Comparison of ENCODE assay signal across 9 cellular contexts in genomic region chr14:64235652-64236640, GRCh38. TPM values are rescaled to one million over a fixed set of nuclear protein-coding genes. Genes with fewer than 3 reads are reported as not detected.
DNase-seq lines count a peak whose midpoint lies in the region; ATAC-seq and TF ChIP-seq lines count a peak whose summit lies in the region.
"Had no signal": no experiment of that assay in that cellular context is flagged by ENCODE, and none has a peak within 500 bp of the region (broad histone marks: within the 10 kb centered on the region; RNA-seq: fewer than 3 reads in every experiment).

No MANE protein-coding gene starts in this region.

- H3K4me1 Mint-ChIP-seq in stimulated activated effector memory CD8-positive, alpha-beta T cell treated with anti-CD3 and anti-CD28 coated beads, Interleukin-12 subunit alpha, Interleukin-12 subunit beta, amount 100 ng/mL, for 72 hours = peaks cover 45% of the 10 kb centered on the region
- no peaks in the 10 kb centered on the region for H3K4me1 Mint-ChIP-seq in CD14-positive monocyte

- no peak overlapping the region for H3K4me3 Mint-ChIP-seq in stimulated activated effector memory CD8-positive, alpha-beta T cell treated with anti-CD3 and anti-CD28 coated beads, Interleukin-12 subunit alpha, Interleukin-12 subunit beta, amount 100 ng/mL, for 72 hours
- no peak overlapping the region for H3K4me3 Mint-ChIP-seq in CD14-positive monocyte

- peaks cover 20% of the 10 kb centered on the region for H3K36me3 Mint-ChIP-seq in stimulated activated effector memory CD8-positive, alpha-beta T cell treated with anti-CD3 and anti-CD28 coated beads, Interleukin-12 subunit alpha, Interleukin-12 subunit beta, amount 100 ng/mL, for 72 hours
- H3K36me3 Mint-ChIP-seq in CD14-positive monocyte = no peaks in the 10 kb centered on the region

- H3K4me3 ChIP-seq in body of pancreas = no peak overlapping the region

- H3K36me3 ChIP-seq in KOPT-K1 (ENCODE audit: insufficient read depth, low read length) (peaks cover 11% of the 10 kb centered on the region), body of pancreas (replicated peaks in 1 of 2; ENCODE audit: insufficient read depth in 1 of 2, low read depth in 2 of 2) (no peaks in the 10 kb centered on the region)

- H3K27me3 Mint-ChIP-seq in CD14-positive monocyte (ENCODE audit: low read depth in 3 of 3) = peaks cover 0 to 2% (median 1%) of the 10 kb centered on the region in 3 donors

- peak; percentile 31 for DNase-seq in DMS 273 (lab: John Stamatoyannopoulos, UW; ENCODE audit: unreplicated experiment)
- no peak for DNase-seq in DMS 273 treated with DMSO at 0.1 percent for 48 hours (lab: John Stamatoyannopoulos, UW)
- DNase-seq in stimulated activated effector memory CD8-positive, alpha-beta T cell treated with anti-CD3 and anti-CD28 coated beads, Interleukin-12 subunit alpha, Interleukin-12 subunit beta, amount 100 ng/mL, for 72 hours (ENCODE audit: low spot score in 2 of 2) = no peak
- no peak for DNase-seq in stimulated activated CD4-positive, alpha-beta T cell treated with anti-CD3 and anti-CD28 coated beads, Interleukin-15, amount 100 ng/mL, for 24 hours
- no peak for DNase-seq in CD14-positive monocyte (ENCODE audit: low spot score)
- DNase-seq in body of pancreas = no peak

- TF ChIP-seq POLR2A in body of pancreas (IDR thresholded peaks at IDR 0.05) = no peak

- WGBS in body of pancreas, 2 donors = 59 to 64% methylated on average over 13 of the region's 13 CpGs

- ATAC-seq in HG02623 (IDR thresholded peaks at IDR 0.05; ENCODE audit: unreplicated experiment) (peak; percentile 65), body of pancreas (no peak)
- no peak for ATAC-seq in stimulated activated effector memory CD8-positive, alpha-beta T cell treated with anti-CD3 and anti-CD28 coated beads, Interleukin-12 subunit alpha, Interleukin-12 subunit beta, amount 100 ng/mL, for 72 hours

- H3K4me1 ChIP-seq in body of pancreas = no peaks in the 10 kb centered on the region

- H3K27ac ChIP-seq in KOPT-K1 (ENCODE audit: low read depth, low read length, poor library complexity, severe bottlenecking) (peak overlapping the region; percentile 41), body of pancreas (no peak overlapping the region)
- H3K27ac ChIP-seq: 22Rv1 had no signal

- intact Hi-C loops in CD14-positive monocyte (cut with micrococcal nuclease) = no loop called here
- intact Hi-C loops in body of pancreas (cut with DNase I) = no loop called here

- no peaks in the 10 kb centered on the region for H3K9me3 ChIP-seq in KOPT-K1 (ENCODE audit: insufficient read depth, low read length, poor library complexity, severe bottlenecking)
- H3K9me3 ChIP-seq in body of pancreas = no peaks in the 10 kb centered on the region

- TF ChIP-seq CTCF in CD14-positive monocyte (IDR thresholded peaks at IDR 0.05) (no peak), body of pancreas (IDR thresholded peaks at IDR 0.05) (no peak)

- peak overlapping the region; percentile 44 for H3K27ac Mint-ChIP-seq in stimulated activated effector memory CD8-positive, alpha-beta T cell treated with anti-CD3 and anti-CD28 coated beads, Interleukin-12 subunit alpha, Interleukin-12 subunit beta, amount 100 ng/mL, for 72 hours
- peak overlapping the region in 1 of 7 donors; percentile 27 for H3K27ac Mint-ChIP-seq in CD14-positive monocyte

- no peaks in the 10 kb centered on the region for H3K9me3 Mint-ChIP-seq in stimulated activated effector memory CD8-positive, alpha-beta T cell treated with anti-CD3 and anti-CD28 coated beads, Interleukin-12 subunit alpha, Interleukin-12 subunit beta, amount 100 ng/mL, for 72 hours
- H3K9me3 Mint-ChIP-seq in CD14-positive monocyte = peaks cover 0 to 4% (median 0%) of the 10 kb centered on the region in 7 donors

- no peaks in the 10 kb centered on the region for H3K27me3 ChIP-seq in body of pancreas

RNA-seq across cellular contexts. Expression of gene ESR2, which starts 58.2 kb away (rescaled TPM):
- polyA plus RNA-seq in CD14-positive monocyte = not detected
- total RNA-seq in body of pancreas = not detected
